1 cellular context compared by ENCODE assay signal in genomic region chr18:35355140-35355618, GRCh38.
TF ChIP-seq lines count a peak whose summit lies in the region.

No MANE protein-coding gene starts in this region.

TF ChIP-seq in HepG2, 621 proteins besides CTCF, POLR2A, EP300 and RAD21 (continued from another document and continues in another):
- TF ChIP-seq ZNF414 (CRISPR knock-in tag; IDR thresholded peaks at IDR 0.05) (no peak), KDM6A (CRISPR knock-in tag; IDR thresholded peaks at IDR 0.05; ENCODE audit: low read depth) (no peak), ZNF776 (CRISPR knock-in tag; IDR thresholded peaks at IDR 0.05) (no peak), ZFAT (CRISPR knock-in tag; conservative IDR thresholded peaks at IDR 0.05) (no peak), ZMYM4 (CRISPR knock-in tag; IDR thresholded peaks at IDR 0.05) (peak; percentile 47; the same call in 1 of the 2 replicates), HOMEZ (CRISPR knock-in tag; IDR thresholded peaks at IDR 0.05; ENCODE audit: low read depth) (no peak), SNAPC2 (CRISPR knock-in tag; IDR thresholded peaks at IDR 0.05) (no peak), ZNF350 (CRISPR knock-in tag; IDR thresholded peaks at IDR 0.05; ENCODE audit: borderline replicate concordance, low read depth) (no peak), ZNF34 (CRISPR knock-in tag; IDR thresholded peaks at IDR 0.05; ENCODE audit: borderline replicate concordance) (no peak), ZC3H13 (CRISPR knock-in tag; IDR thresholded peaks at IDR 0.05) (no peak), GLI4 (CRISPR knock-in tag; IDR thresholded peaks at IDR 0.05; ENCODE audit: borderline replicate concordance) (no peak), ATRX (CRISPR knock-in tag; IDR thresholded peaks at IDR 0.05; ENCODE audit: borderline replicate concordance) (no peak), ZNF550 (CRISPR knock-in tag; IDR thresholded peaks at IDR 0.05; ENCODE audit: borderline replicate concordance) (no peak), ISX (CRISPR knock-in tag; conservative IDR thresholded peaks at IDR 0.05) (no peak), SIX4 (CRISPR knock-in tag; IDR thresholded peaks at IDR 0.05) (peak; percentile 62), STAG1 (CRISPR knock-in tag; IDR thresholded peaks at IDR 0.05) (peak; percentile 77), RCOR2 (CRISPR knock-in tag; IDR thresholded peaks at IDR 0.05) (no peak), SRSF1 (optimal IDR thresholded peaks at IDR 0.05; ENCODE audit: low read depth, low read length) (no peak), ARID2 (CRISPR knock-in tag; IDR thresholded peaks at IDR 0.05; ENCODE audit: borderline replicate concordance) (no peak), FOXA1 (IDR thresholded peaks at IDR 0.05) (no peak), FOXA1 (CRISPR knock-in tag; IDR thresholded peaks at IDR 0.05) (no peak), KDM3A (CRISPR knock-in tag; IDR thresholded peaks at IDR 0.05; ENCODE audit: low read depth) (no peak), ZNF224 (CRISPR knock-in tag; IDR thresholded peaks at IDR 0.05) (no peak)
- TF ChIP-seq, protein P1, sequence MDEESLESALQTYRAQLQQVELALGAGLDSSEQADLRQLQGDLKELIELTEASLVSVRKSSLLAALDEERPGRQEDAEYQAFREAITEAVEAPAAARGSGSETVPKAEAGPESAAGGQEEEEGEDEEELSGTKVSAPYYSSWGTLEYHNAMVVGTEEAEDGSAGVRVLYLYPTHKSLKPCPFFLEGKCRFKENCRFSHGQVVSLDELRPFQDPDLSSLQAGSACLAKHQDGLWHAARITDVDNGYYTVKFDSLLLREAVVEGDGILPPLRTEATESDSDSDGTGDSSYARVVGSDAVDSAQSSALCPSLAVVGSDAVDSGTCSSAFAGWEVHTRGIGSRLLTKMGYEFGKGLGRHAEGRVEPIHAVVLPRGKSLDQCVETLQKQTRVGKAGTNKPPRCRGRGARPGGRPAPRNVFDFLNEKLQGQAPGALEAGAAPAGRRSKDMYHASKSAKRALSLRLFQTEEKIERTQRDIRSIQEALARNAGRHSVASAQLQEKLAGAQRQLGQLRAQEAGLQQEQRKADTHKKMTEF (CRISPR knock-in tag; IDR thresholded peaks at IDR 0.05): peak; percentile 49; the same call in 1 of the 2 replicates
- TF ChIP-seq, protein P2, sequence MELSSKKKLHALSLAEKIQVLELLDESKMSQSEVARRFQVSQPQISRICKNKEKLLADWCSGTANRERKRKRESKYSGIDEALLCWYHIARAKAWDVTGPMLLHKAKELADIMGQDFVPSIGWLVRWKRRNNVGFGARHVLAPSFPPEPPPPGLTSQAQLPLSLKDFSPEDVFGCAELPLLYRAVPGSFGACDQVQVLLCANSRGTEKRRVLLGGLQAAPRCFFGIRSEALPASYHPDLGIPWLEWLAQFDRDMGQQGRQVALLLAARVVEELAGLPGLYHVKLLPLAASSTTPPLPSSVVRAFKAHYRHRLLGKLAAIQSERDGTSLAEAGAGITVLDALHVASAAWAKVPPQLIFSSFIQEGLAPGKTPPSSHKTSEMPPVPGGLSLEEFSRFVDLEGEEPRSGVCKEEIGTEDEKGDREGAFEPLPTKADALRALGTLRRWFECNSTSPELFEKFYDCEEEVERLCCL (CRISPR knock-in tag; IDR thresholded peaks at IDR 0.05; ENCODE audit: borderline replicate concordance): no peak
- TF ChIP-seq, protein P3, sequence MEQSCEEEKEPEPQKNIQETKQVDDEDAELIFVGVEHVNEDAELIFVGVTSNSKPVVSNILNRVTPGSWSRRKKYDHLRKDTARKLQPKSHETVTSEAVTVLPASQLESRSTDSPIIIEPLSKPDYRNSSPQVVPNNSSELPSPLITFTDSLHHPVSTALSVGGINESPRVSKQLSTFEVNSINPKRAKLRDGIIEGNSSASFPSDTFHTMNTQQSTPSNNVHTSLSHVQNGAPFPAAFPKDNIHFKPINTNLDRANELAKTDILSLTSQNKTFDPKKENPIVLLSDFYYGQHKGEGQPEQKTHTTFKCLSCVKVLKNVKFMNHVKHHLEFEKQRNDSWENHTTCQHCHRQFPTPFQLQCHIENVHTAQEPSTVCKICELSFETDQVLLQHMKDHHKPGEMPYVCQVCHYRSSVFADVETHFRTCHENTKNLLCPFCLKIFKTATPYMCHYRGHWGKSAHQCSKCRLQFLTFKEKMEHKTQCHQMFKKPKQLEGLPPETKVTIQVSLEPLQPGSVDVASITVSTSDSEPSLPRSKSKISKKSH (CRISPR knock-in tag; IDR thresholded peaks at IDR 0.05; ENCODE audit: borderline replicate concordance): no peak
- TF ChIP-seq, protein P4, sequence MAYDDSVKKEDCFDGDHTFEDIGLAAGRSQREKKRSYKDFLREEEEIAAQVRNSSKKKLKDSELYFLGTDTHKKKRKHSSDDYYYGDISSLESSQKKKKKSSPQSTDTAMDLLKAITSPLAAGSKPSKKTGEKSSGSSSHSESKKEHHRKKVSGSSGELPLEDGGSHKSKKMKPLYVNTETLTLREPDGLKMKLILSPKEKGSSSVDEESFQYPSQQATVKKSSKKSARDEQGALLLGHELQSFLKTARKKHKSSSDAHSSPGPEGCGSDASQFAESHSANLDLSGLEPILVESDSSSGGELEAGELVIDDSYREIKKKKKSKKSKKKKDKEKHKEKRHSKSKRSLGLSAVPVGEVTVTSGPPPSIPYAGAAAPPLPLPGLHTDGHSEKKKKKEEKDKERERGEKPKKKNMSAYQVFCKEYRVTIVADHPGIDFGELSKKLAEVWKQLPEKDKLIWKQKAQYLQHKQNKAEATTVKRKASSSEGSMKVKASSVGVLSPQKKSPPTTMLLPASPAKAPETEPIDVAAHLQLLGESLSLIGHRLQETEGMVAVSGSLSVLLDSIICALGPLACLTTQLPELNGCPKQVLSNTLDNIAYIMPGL (CRISPR knock-in tag; IDR thresholded peaks at IDR 0.05; ENCODE audit: borderline replicate concordance in 1 of 2, low read depth in 1 of 2): peak; percentile 46 to 64; a peak in 2 of 4 replicates
- TF ChIP-seq, protein P5, sequence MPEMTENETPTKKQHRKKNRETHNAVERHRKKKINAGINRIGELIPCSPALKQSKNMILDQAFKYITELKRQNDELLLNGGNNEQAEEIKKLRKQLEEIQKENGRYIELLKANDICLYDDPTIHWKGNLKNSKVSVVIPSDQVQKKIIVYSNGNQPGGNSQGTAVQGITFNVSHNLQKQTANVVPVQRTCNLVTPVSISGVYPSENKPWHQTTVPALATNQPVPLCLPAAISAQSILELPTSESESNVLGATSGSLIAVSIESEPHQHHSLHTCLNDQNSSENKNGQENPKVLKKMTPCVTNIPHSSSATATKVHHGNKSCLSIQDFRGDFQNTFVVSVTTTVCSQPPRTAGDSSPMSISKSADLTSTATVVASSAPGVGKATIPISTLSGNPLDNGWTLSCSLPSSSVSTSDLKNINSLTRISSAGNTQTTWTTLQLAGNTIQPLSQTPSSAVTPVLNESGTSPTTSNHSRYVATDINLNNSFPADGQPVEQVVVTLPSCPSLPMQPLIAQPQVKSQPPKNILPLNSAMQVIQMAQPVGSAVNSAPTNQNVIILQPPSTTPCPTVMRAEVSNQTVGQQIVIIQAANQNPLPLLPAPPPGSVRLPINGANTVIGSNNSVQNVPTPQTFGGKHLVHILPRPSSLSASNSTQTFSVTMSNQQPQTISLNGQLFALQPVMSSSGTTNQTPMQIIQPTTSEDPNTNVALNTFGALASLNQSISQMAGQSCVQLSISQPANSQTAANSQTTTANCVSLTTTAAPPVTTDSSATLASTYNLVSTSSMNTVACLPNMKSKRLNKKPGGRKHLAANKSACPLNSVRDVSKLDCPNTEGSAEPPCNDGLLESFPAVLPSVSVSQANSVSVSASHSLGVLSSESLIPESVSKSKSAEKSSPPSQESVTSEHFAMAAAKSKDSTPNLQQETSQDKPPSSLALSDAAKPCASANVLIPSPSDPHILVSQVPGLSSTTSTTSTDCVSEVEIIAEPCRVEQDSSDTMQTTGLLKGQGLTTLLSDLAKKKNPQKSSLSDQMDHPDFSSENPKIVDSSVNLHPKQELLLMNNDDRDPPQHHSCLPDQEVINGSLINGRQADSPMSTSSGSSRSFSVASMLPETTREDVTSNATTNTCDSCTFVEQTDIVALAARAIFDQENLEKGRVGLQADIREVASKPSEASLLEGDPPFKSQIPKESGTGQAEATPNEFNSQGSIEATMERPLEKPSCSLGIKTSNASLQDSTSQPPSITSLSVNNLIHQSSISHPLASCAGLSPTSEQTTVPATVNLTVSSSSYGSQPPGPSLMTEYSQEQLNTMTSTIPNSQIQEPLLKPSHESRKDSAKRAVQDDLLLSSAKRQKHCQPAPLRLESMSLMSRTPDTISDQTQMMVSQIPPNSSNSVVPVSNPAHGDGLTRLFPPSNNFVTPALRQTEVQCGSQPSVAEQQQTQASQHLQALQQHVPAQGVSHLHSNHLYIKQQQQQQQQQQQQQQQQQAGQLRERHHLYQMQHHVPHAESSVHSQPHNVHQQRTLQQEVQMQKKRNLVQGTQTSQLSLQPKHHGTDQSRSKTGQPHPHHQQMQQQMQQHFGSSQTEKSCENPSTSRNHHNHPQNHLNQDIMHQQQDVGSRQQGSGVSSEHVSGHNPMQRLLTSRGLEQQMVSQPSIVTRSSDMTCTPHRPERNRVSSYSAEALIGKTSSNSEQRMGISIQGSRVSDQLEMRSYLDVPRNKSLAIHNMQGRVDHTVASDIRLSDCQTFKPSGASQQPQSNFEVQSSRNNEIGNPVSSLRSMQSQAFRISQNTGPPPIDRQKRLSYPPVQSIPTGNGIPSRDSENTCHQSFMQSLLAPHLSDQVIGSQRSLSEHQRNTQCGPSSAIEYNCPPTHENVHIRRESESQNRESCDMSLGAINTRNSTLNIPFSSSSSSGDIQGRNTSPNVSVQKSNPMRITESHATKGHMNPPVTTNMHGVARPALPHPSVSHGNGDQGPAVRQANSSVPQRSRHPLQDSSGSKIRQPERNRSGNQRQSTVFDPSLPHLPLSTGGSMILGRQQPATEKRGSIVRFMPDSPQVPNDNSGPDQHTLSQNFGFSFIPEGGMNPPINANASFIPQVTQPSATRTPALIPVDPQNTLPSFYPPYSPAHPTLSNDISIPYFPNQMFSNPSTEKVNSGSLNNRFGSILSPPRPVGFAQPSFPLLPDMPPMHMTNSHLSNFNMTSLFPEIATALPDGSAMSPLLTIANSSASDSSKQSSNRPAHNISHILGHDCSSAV (CRISPR knock-in tag; IDR thresholded peaks at IDR 0.05; ENCODE audit: borderline replicate concordance): no peak
- TF ChIP-seq, protein P6, sequence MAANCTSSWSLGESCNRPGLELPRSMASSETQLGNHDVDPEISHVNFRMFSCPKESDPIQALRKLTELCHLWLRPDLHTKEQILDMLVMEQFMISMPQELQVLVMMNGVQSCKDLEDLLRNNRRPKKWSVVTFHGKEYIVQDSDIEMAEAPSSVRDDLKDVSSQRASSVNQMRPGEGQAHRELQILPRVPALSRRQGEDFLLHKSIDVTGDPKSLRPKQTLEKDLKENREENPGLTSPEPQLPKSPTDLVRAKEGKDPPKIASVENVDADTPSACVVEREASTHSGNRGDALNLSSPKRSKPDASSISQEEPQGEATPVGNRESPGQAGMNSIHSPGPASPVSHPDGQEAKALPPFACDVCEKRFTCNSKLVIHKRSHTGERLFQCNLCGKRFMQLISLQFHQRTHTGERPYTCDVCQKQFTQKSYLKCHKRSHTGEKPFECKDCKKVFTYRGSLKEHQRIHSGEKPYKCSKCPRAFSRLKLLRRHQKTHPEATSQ (CRISPR knock-in tag; IDR thresholded peaks at IDR 0.05; ENCODE audit: borderline replicate concordance): no peak
- TF ChIP-seq, protein P7, sequence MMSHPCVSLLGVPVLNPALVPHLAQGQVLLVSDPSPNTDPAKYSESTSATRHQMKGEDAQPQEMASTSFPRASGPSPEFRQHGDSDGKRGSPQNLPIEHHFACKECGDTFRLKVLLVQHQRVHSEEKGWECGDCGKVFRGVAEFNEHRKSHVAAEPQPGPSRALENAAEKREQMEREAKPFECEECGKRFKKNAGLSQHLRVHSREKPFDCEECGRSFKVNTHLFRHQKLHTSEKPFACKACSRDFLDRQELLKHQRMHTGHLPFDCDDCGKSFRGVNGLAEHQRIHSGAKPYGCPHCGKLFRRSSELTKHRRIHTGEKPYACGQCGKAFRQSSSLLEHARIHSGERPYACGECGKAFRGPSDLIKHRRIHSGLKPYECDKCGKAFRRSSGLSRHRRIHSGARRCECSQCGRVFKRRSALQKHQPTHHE (CRISPR knock-in tag; IDR thresholded peaks at IDR 0.05; ENCODE audit: borderline replicate concordance): no peak
- TF ChIP-seq, protein P8, sequence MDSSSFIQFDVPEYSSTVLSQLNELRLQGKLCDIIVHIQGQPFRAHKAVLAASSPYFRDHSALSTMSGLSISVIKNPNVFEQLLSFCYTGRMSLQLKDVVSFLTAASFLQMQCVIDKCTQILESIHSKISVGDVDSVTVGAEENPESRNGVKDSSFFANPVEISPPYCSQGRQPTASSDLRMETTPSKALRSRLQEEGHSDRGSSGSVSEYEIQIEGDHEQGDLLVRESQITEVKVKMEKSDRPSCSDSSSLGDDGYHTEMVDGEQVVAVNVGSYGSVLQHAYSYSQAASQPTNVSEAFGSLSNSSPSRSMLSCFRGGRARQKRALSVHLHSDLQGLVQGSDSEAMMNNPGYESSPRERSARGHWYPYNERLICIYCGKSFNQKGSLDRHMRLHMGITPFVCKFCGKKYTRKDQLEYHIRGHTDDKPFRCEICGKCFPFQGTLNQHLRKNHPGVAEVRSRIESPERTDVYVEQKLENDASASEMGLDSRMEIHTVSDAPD (CRISPR knock-in tag; IDR thresholded peaks at IDR 0.05): no peak
- TF ChIP-seq, protein P9, sequence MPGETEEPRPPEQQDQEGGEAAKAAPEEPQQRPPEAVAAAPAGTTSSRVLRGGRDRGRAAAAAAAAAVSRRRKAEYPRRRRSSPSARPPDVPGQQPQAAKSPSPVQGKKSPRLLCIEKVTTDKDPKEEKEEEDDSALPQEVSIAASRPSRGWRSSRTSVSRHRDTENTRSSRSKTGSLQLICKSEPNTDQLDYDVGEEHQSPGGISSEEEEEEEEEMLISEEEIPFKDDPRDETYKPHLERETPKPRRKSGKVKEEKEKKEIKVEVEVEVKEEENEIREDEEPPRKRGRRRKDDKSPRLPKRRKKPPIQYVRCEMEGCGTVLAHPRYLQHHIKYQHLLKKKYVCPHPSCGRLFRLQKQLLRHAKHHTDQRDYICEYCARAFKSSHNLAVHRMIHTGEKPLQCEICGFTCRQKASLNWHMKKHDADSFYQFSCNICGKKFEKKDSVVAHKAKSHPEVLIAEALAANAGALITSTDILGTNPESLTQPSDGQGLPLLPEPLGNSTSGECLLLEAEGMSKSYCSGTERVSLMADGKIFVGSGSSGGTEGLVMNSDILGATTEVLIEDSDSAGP (CRISPR knock-in tag; IDR thresholded peaks at IDR 0.05; ENCODE audit: borderline replicate concordance): no peak
